ENCODE assay signal across 28 cellular contexts in genomic region chr1:245552331-245552730, GRCh38.
"Had no signal": no experiment of that assay in that cellular context is flagged by ENCODE, and none has a peak within 500 bp of the region (broad histone marks: within the 10 kb centered on the region; RNA-seq: fewer than 3 reads in every experiment).

No MANE protein-coding gene starts in this region.

- H3K4me3 Mint-ChIP-seq: natural killer cell; nephron; neural progenitor cell; stimulated activated effector memory CD8-positive, alpha-beta T cell treated with anti-CD3 and anti-CD28 coated beads, Interleukin-12 subunit alpha, Interleukin-12 subunit beta, amount 100 ng/mL, for 72 hours; stimulated activated naive B cell treated with anti-CD40 and anti-IgM and Interleukin-4, amounts not matched to agents 10 μg/mL and 1 μg/mL and 100 μg/mL, for 72 hours; stimulated activated naive CD8-positive, alpha-beta T cell treated with anti-CD3 and anti-CD28 coated beads, Interleukin-15, Interleukin-2, amounts not matched to agents 100 ng/mL and 50 ng/mL, for 24 hours; type B pancreatic cell had no signal

- FAIRE-seq: small intestine had no signal

- H2AFZ ChIP-seq: neural progenitor cell, parathyroid adenoma had no signal

- H3K4me1 ChIP-seq: parathyroid adenoma, psoas muscle, right lobe of liver, sigmoid colon, stomach, thyroid gland, tibial nerve, upper lobe of right lung, uterus had no signal

- H3K27ac Mint-ChIP-seq: natural killer cell; nephron; neural progenitor cell; progenitor cell of endocrine pancreas; stimulated activated effector memory CD8-positive, alpha-beta T cell treated with anti-CD3 and anti-CD28 coated beads, Interleukin-12 subunit alpha, Interleukin-12 subunit beta, amount 100 ng/mL, for 72 hours; stimulated activated naive B cell treated with anti-CD40 and anti-IgM and Interleukin-4, amounts not matched to agents 10 μg/mL and 1 μg/mL and 100 μg/mL, for 72 hours; stimulated activated naive CD8-positive, alpha-beta T cell treated with anti-CD3 and anti-CD28 coated beads, Interleukin-15, Interleukin-2, amounts not matched to agents 100 ng/mL and 50 ng/mL, for 24 hours; type B pancreatic cell had no signal

- ATAC-seq: natural killer cell; psoas muscle; right cardiac atrium; right lobe of liver; stimulated activated effector memory CD8-positive, alpha-beta T cell treated with anti-CD3 and anti-CD28 coated beads, Interleukin-12 subunit alpha, Interleukin-12 subunit beta, amount 100 ng/mL, for 72 hours; stimulated activated naive B cell treated with anti-CD40 and anti-IgM and Interleukin-4, amounts not matched to agents 10 μg/mL and 1 μg/mL and 100 μg/mL, for 72 hours; upper lobe of right lung had no signal

- H3K36me3 ChIP-seq: neural progenitor cell, ovary, right lobe of liver, sigmoid colon, stomach, thoracic aorta, thyroid gland, tibial nerve, upper lobe of right lung, uterus had no signal

- H3K79me2 ChIP-seq: parathyroid adenoma had no signal

- H3K4me2 ChIP-seq: neural progenitor cell had no signal

- H3K9me3 ChIP-seq: ovary, psoas muscle, right lobe of liver, sigmoid colon, stomach, thoracic aorta, thyroid gland, upper lobe of right lung, uterus had no signal

- H3K36me3 Mint-ChIP-seq: natural killer cell; stimulated activated effector memory CD8-positive, alpha-beta T cell treated with anti-CD3 and anti-CD28 coated beads, Interleukin-12 subunit alpha, Interleukin-12 subunit beta, amount 100 ng/mL, for 72 hours; stimulated activated naive B cell treated with anti-CD40 and anti-IgM and Interleukin-4, amounts not matched to agents 10 μg/mL and 1 μg/mL and 100 μg/mL, for 72 hours; type B pancreatic cell had no signal

- H3K27ac ChIP-seq: neural progenitor cell, ovary, parathyroid adenoma, psoas muscle, right lobe of liver, sigmoid colon, stomach, thoracic aorta, thyroid gland, tibial nerve, upper lobe of right lung, uterus had no signal

- DNase-seq: natural killer cell; occipital lobe; ovary; posterior cingulate gyrus; psoas muscle; right cardiac atrium; right lobe of liver; sigmoid colon; small intestine; stimulated activated CD4-positive, alpha-beta T cell treated with anti-CD3 and anti-CD28 coated beads, Interleukin-15, amount 100 ng/mL, for 24 hours; stimulated activated CD4-positive, alpha-beta T cell treated with anti-CD3 and anti-CD28 coated beads, Interleukin-2, amount 100 ng/mL, for 24 hours; stimulated activated CD4-positive, alpha-beta T cell treated with anti-CD3 and anti-CD28 coated beads, Interleukin-2, amount 100 ng/mL, for 48 hours; stimulated activated CD4-positive, alpha-beta T cell treated with anti-CD3 and anti-CD28 coated beads, Interleukin-4, amount 100 ng/mL, for 24 hours; stimulated activated naive B cell treated with anti-CD40 and anti-IgM and Interleukin-4, amounts not matched to agents 10 μg/mL and 1 μg/mL and 100 μg/mL, for 72 hours; stimulated activated naive CD4-positive, alpha-beta T cell treated with Interleukin-2 at 50 U/mL for 16 hours; stomach; thyroid gland; upper lobe of right lung; uterus had no signal

- H3K9ac ChIP-seq: neural progenitor cell, parathyroid adenoma had no signal

- H3K27me3 ChIP-seq: neural progenitor cell, ovary, right lobe of liver, stomach, thyroid gland, tibial nerve, upper lobe of right lung, uterus had no signal

- H3K4me1 Mint-ChIP-seq: natural killer cell; stimulated activated effector memory CD8-positive, alpha-beta T cell treated with anti-CD3 and anti-CD28 coated beads, Interleukin-12 subunit alpha, Interleukin-12 subunit beta, amount 100 ng/mL, for 72 hours; stimulated activated naive B cell treated with anti-CD40 and anti-IgM and Interleukin-4, amounts not matched to agents 10 μg/mL and 1 μg/mL and 100 μg/mL, for 72 hours had no signal

- H3K9me3 Mint-ChIP-seq: natural killer cell; nephron; neural progenitor cell; stimulated activated naive CD8-positive, alpha-beta T cell treated with anti-CD3 and anti-CD28 coated beads, Interleukin-15, Interleukin-2, amounts not matched to agents 100 ng/mL and 50 ng/mL, for 24 hours; type B pancreatic cell had no signal

- H3K4me3 ChIP-seq: neural progenitor cell, ovary, psoas muscle, right lobe of liver, sigmoid colon, stomach, thoracic aorta, thyroid gland, tibial nerve, upper lobe of right lung, uterus had no signal
